ENCODE assay signal across 25 cellular contexts in genomic region chr9:1055156-1055555, GRCh38. TPM values are rescaled to one million over a fixed set of nuclear protein-coding genes. Genes with fewer than 3 reads are reported as not detected.
DNase-seq lines count a peak whose midpoint lies in the region; ATAC-seq, FAIRE-seq and TF ChIP-seq lines count a peak whose summit lies in the region.
"Had no signal": no experiment of that assay in that cellular context is flagged by ENCODE, and none has a peak within 500 bp of the region (broad histone marks: within the 10 kb centered on the region; RNA-seq: fewer than 3 reads in every experiment).

No MANE protein-coding gene starts in this region.

- no peaks in the 10 kb centered on the region for H3K27me3 Mint-ChIP-seq in MCF 10A (ENCODE audit: insufficient read depth, unreplicated experiment)

- BruUV-seq in MCF 10A (replicated peaks; lab: Mats Ljungman, UMichigan) (no TSS peak), Panc1 (replicated peaks; lab: Mats Ljungman, UMichigan) (no TSS peak)

- H3K36me3 ChIP-seq in breast epithelium, result no peaks in the 10 kb centered on the region
- no peaks in the 10 kb centered on the region for H3K36me3 ChIP-seq in Panc1 (ENCODE audit: control insufficient read depth, insufficient read depth, low read length)
- H3K36me3 ChIP-seq in colonic mucosa, result no peaks in the 10 kb centered on the region
- H3K36me3 ChIP-seq in ascending aorta, result no peaks in the 10 kb centered on the region

- H3K9me3 ChIP-seq in breast epithelium, result no peaks in the 10 kb centered on the region
- H3K9me3 ChIP-seq in Panc1 (ENCODE audit: control insufficient read depth, insufficient read depth, low read depth, low read length), result no peaks in the 10 kb centered on the region
- no peaks in the 10 kb centered on the region for H3K9me3 ChIP-seq in colonic mucosa
- no peaks in the 10 kb centered on the region for H3K9me3 ChIP-seq in ascending aorta
- H3K9me3 ChIP-seq: SJCRH30 had no signal

- H3K4me3 ChIP-seq in breast epithelium (no peak overlapping the region), Panc1 (ENCODE audit: low read depth in 2 of 2, low read length in 2 of 2) (no peak overlapping the region), colonic mucosa (no peak overlapping the region), ascending aorta (no peak overlapping the region)
- H3K4me3 ChIP-seq: GM23338, SJCRH30 had no signal

- POLR2A ChIA-PET in MCF 10A (lab: Yijun Ruan, JAX), result no interaction called here
- POLR2A ChIA-PET in Panc1 (lab: Charles Lee), result no interaction called here

- CTCF ChIA-PET in MCF 10A (lab: Yijun Ruan, JAX) (interaction anchor here (0.6 to 0.7 kb wide), 2 partner anchors 10 to 103 kb away, joined by 4 read pairs; no protein-coding TSS in a partner anchor), Panc1 (lab: Charles Lee) (no interaction called here)

- peak; percentile 33 for FAIRE-seq in islet of Langerhans (lab: Jason Lieb, UNC)
- FAIRE-seq: A204.1, GM12891 had no signal

- H3K27me3 ChIP-seq in breast epithelium, result peaks cover 4 to 44% of the 10 kb centered on the region in 2 donors
- H3K27me3 ChIP-seq in Panc1 (ENCODE audit: control insufficient read depth, insufficient read depth, low read length), result no peaks in the 10 kb centered on the region
- H3K27me3 ChIP-seq in colonic mucosa, result peaks cover 20% of the 10 kb centered on the region
- H3K27me3 ChIP-seq in ascending aorta, result peaks cover 10% of the 10 kb centered on the region
- H3K27me3 ChIP-seq: SJCRH30 had no signal

- TF ChIP-seq CTCF in MCF 10A (IDR thresholded peaks at IDR 0.05; ENCODE audit: unreplicated experiment), result no peak
- TF ChIP-seq CTCF in breast epithelium (IDR thresholded peaks at IDR 0.05), result no peak
- no peak for TF ChIP-seq CTCF in Panc1 (IDR thresholded peaks at IDR 0.05)
- no peak for TF ChIP-seq CTCF in colonic mucosa (IDR thresholded peaks at IDR 0.05)
- no peak for TF ChIP-seq CTCF in ascending aorta (IDR thresholded peaks at IDR 0.05)

- DNase-seq in MCF 10A (ENCODE audit: unreplicated experiment), result peak; percentile 24
- DNase-seq in breast epithelium (ENCODE audit: low spot score in 2 of 2), result no peak
- peak; percentile 2 for DNase-seq in Panc1 (ENCODE audit: low read depth, low spot score)
- no peak for DNase-seq in colonic mucosa
- no peak for DNase-seq in T1000 (lab: John Stamatoyannopoulos, UW)
- no peak for DNase-seq in ascending aorta (ENCODE audit: low spot score in 2 of 2)
- no peak for DNase-seq in GDM1 (lab: John Stamatoyannopoulos, UW)
- DNase-seq: Calu3; CD8-positive, alpha-beta memory T cell; DMS79; HCEC 1CT; IMR-90; NCI-H1417; NCI-H1694 treated with DMSO at 0.1 percent for 48 hours; NCI-H2081 treated with DMSO at 0.1 percent for 48 hours; NCI-H2171 treated with DMSO at 0.1 percent for 48 hours; NCI-H524 treated with DMSO at 0.1 percent for 48 hours; SJCRH30; T-cell had no signal

- intact Hi-C loops in MCF 10A (cut with micrococcal nuclease), result no loop called here
- intact Hi-C loops in breast epithelium (cut with DNase I; ENCODE audit: low total_unique reads), result no loop called here
- intact Hi-C loops in Panc1 (cut with micrococcal nuclease; ENCODE audit: unreplicated experiment), result no loop called here
- intact Hi-C loops in colonic mucosa (cut with DNase I), result no loop called here
- intact Hi-C loops in ascending aorta (cut with DNase I), result no loop called here

- no peak overlapping the region for H3K9ac ChIP-seq in colonic mucosa (ENCODE audit: low read depth in 2 of 2, low read length in 2 of 2)
- H3K9ac ChIP-seq: KMS-11 had no signal

- H3K27ac Mint-ChIP-seq in MCF 10A (ENCODE audit: low read depth, unreplicated experiment), result no peak overlapping the region
- H3K27ac Mint-ChIP-seq: CD8-positive, alpha-beta memory T cell; GM23338; T-cell had no signal

- H3K4me3 Mint-ChIP-seq in MCF 10A (ENCODE audit: unreplicated experiment), result no peak overlapping the region
- H3K4me3 Mint-ChIP-seq: CD8-positive, alpha-beta memory T cell; GM23338; T-cell had no signal

- no peaks in the 10 kb centered on the region for H3K4me1 Mint-ChIP-seq in MCF 10A (ENCODE audit: insufficient read depth, unreplicated experiment)

- peaks cover 2 to 8% of the 10 kb centered on the region in 2 donors for H3K4me1 ChIP-seq in breast epithelium
- H3K4me1 ChIP-seq in Panc1 (ENCODE audit: control insufficient read depth, insufficient read depth, low read length), result no peaks in the 10 kb centered on the region
- no peaks in the 10 kb centered on the region for H3K4me1 ChIP-seq in colonic mucosa
- peaks cover 3 to 7% of the 10 kb centered on the region in 2 donors for H3K4me1 ChIP-seq in ascending aorta

- H3K9me3 Mint-ChIP-seq in MCF 10A (ENCODE audit: unreplicated experiment), result no peaks in the 10 kb centered on the region
- H3K9me3 Mint-ChIP-seq: GM23338, T-cell had no signal

- TF ChIP-seq POLR2A in breast epithelium (IDR thresholded peaks at IDR 0.05), result no peak

- in situ Hi-C loops in Panc1 (cut with HindIII; ENCODE audit: low pct_unique_long_range_greater_than_20kb, low sequenced_read_pairs), result no loop called here

- H3K27ac ChIP-seq in breast epithelium (no peak overlapping the region), Panc1 (ENCODE audit: low read length) (no peak overlapping the region), colonic mucosa (no peak overlapping the region), ascending aorta (no peak overlapping the region)
- H3K27ac ChIP-seq: C4-2B, KMS-11, SJCRH30 had no signal

- no peaks in the 10 kb centered on the region for H3K36me3 Mint-ChIP-seq in MCF 10A (ENCODE audit: insufficient read depth, unreplicated experiment)
- H3K36me3 Mint-ChIP-seq: CD8-positive, alpha-beta memory T cell; T-cell had no signal

- ATAC-seq in Panc1, result no peak
- ATAC-seq: GM23338, T-cell had no signal

RNA-seq across cellular contexts. Expression of gene DMRT2, which starts 5.0 kb away (rescaled TPM):
- total RNA-seq in MCF 10A (2022) (not detected in 2 replicates), breast epithelium (10 to 100 TPM in 1 of 3 donors, 1 to 10 TPM in 2; 1.3 to 16.0 (median 5.2) TPM), Panc1 (2021; ENCODE audit: unreplicated experiment) (not detected), colonic mucosa (10 to 100 TPM in 1 of 2 donors, 1 to 10 TPM in 1; 8.7 to 15.9 TPM), ascending aorta (7.2 TPM)
- not detected for polyA plus RNA-seq in Panc1 (2012; ENCODE audit: insufficient read length)
- total RNA-seq: Calu3; CD8-positive, alpha-beta memory T cell; GM23338; IMR-90; T-cell had no signal
- polyA plus RNA-seq: GM23338, IMR-90 had no signal

Comparison
In these comparisons a context has a peak if more than half of its experiments do, and no peak if none do; other contexts are left out.
1. DNase-seq: peak in MCF 10A (single experiment) and Panc1 (single experiment); none in breast epithelium (0 of 2), colonic mucosa (single experiment), T1000 (single experiment), ascending aorta (0 of 2) and GDM1 (single experiment).